Comparison of ENCODE assay signal across 14 cellular contexts in the genomic region with DNA sequence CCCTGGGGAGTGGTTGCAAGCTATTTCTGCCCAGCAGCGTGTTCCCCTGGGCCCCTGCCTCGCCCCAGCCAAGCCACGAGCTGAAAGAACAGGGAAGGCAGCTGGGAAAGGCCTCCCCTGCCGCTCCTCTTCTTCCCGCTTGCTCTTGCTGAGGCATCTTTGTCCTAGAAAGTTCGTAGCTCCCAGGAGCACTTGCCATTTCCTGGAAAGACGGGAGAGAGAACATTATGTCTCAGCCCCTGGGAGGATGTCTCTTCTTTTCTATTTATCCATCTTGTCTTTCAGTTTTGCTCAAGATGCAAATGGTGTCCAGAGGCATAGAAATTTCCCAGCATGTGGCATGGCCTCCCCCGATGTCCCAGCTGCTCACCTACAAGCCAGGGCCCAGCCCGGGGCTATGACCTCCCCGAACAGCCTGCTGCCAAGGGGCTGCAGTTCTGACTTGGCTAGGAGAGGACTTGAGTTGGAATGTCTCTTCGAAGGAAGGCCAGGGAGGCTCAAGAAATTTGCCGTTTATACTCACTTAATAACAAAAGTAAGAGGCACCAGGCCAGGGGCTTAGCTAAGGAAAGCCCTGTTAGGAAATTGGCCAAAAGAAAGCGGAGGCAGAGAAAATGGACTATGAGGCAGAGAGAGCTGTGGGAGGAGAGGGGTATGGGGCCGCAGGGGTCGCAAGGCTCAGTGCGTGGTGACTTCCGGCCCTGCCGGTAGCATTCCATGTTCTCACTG.
DNase-seq lines count a peak whose midpoint lies in the region; ATAC-seq, FAIRE-seq and TF ChIP-seq lines count a peak whose summit lies in the region.
"Had no signal": no experiment of that assay in that cellular context is flagged by ENCODE, and none has a peak within 500 bp of the region (broad histone marks: within the 10 kb centered on the region; RNA-seq: fewer than 3 reads in every experiment).

No MANE protein-coding gene starts in this region.

- H3K4me1 ChIP-seq in upper lobe of left lung, result peaks cover 21 to 36% (median 25%) of the 10 kb centered on the region in 4 donors

- 71 to 75% methylated on average over 18 of the region's 18 CpGs for WGBS in upper lobe of left lung, 2 donors

- H3K4me3 Mint-ChIP-seq in nephron progenitor cell, result no peak overlapping the region
- H3K4me3 Mint-ChIP-seq: memory B cell had no signal

- no peaks in the 10 kb centered on the region for H3K36me3 Mint-ChIP-seq in nephron progenitor cell (ENCODE audit: low read depth)
- H3K36me3 Mint-ChIP-seq: memory B cell had no signal

- ATAC-seq in upper lobe of left lung (ENCODE audit: low FRiP score in 2 of 2), result peak in 1 of 2 donors; percentile 67

- H3K27ac Mint-ChIP-seq in nephron progenitor cell, result peak overlapping the region; percentile 15
- H3K27ac Mint-ChIP-seq: memory B cell had no signal

- H3K27ac ChIP-seq in upper lobe of left lung, result peak overlapping the region; percentile 78 to 85 (median 81)
- H3K27ac ChIP-seq: VCaP had no signal

- H3K27me3 ChIP-seq in upper lobe of left lung, result no peaks in the 10 kb centered on the region

- TF ChIP-seq CTCF in fibroblast of pulmonary artery (IDR thresholded peaks at IDR 0.05; ENCODE audit: low read length, missing control alignments), result no peak
- no peak for TF ChIP-seq CTCF in nephron progenitor cell (IDR thresholded peaks at IDR 0.05)
- TF ChIP-seq CTCF in upper lobe of left lung (IDR thresholded peaks at IDR 0.05), result no peak

- H3K27me3 Mint-ChIP-seq in nephron progenitor cell (ENCODE audit: low read depth, poor library complexity), result peaks cover 9% of the 10 kb centered on the region

- peaks cover 33% of the 10 kb centered on the region for H3K4me1 Mint-ChIP-seq in nephron progenitor cell
- H3K4me1 Mint-ChIP-seq: memory B cell had no signal

- FAIRE-seq in GM12891 (lab: Jason Lieb, UNC), result no peak

- no peaks in the 10 kb centered on the region for H3K36me3 ChIP-seq in upper lobe of left lung

- DNase-seq in amygdala (lab: John Stamatoyannopoulos, UW), result peak in 31 of 56 donors; percentile 6 to 71 (median 40)
- DNase-seq in fibroblast of pulmonary artery (ENCODE audit: low read depth), result peak; percentile 33
- no peak for DNase-seq in nephron progenitor cell
- DNase-seq in upper lobe of left lung, result peak in 1 of 2 donors; percentile 53
- no peak for DNase-seq in AML-193 (lab: John Stamatoyannopoulos, UW)
- no peak for DNase-seq in NCI-H1436 treated with DMSO at 0.1 percent for 48 hours (lab: John Stamatoyannopoulos, UW)
- DNase-seq in GM12891 (ENCODE audit: insufficient read length, low spot score), result no peak
- no peak for DNase-seq in SKM-1 (lab: John Stamatoyannopoulos, UW; ENCODE audit: unreplicated experiment)
- DNase-seq: activated gamma-delta T cell; DND-41; NCI-H2107; stimulated activated CD4-positive, alpha-beta T cell treated with anti-CD3 and anti-CD28 coated beads, Interleukin-2, amount 100 ng/mL, for 48 hours had no signal

- H3K9me3 Mint-ChIP-seq in nephron progenitor cell, result no peaks in the 10 kb centered on the region
- H3K9me3 Mint-ChIP-seq: memory B cell had no signal

- H3K4me3 ChIP-seq in fibroblast of pulmonary artery (replicated peaks; ENCODE audit: low read depth, low read length), result no peak overlapping the region
- no peak overlapping the region for H3K4me3 ChIP-seq in upper lobe of left lung

- peak in 2 of 4 donors; percentile 65 to 82 for TF ChIP-seq EP300 in upper lobe of left lung (IDR thresholded peaks at IDR 0.05)

- TF ChIP-seq POLR2A in upper lobe of left lung (IDR thresholded peaks at IDR 0.05) (no peak), GM12891 (IDR thresholded peaks at IDR 0.05; ENCODE audit: low read depth, low read length) (no peak)

- H3K9me3 ChIP-seq in upper lobe of left lung, result no peaks in the 10 kb centered on the region

TF ChIP-seq in GM12891, 5 proteins besides CTCF, POLR2A, EP300 and RAD21:
- TF ChIP-seq SPI1 (IDR thresholded peaks at IDR 0.05; ENCODE audit: low read depth, low read length) (no peak), POU2F2 (IDR thresholded peaks at IDR 0.05; ENCODE audit: low read depth, low read length) (no peak), PAX5 (IDR thresholded peaks at IDR 0.05; ENCODE audit: insufficient read depth, low read length, severe bottlenecking) (no peak), TAF1 (IDR thresholded peaks at IDR 0.05; ENCODE audit: low read depth, low read length) (no peak), POLR2AphosphoS5 (IDR thresholded peaks at IDR 0.05; ENCODE audit: low read depth, low read length) (no peak)

Comparison
In these comparisons a context has a peak if more than half of its experiments do, and no peak if none do; other contexts are left out.
1. DNase-seq: peak in amygdala (31 of 56) and fibroblast of pulmonary artery (single experiment); none in nephron progenitor cell (single experiment), AML-193 (0 of 2), NCI-H1436 treated with DMSO at 0.1 percent for 48 hours (single experiment), GM12891 (single experiment) and SKM-1 (single experiment).